Comparison of ENCODE assay signal across 8 cellular contexts in the genomic region with DNA sequence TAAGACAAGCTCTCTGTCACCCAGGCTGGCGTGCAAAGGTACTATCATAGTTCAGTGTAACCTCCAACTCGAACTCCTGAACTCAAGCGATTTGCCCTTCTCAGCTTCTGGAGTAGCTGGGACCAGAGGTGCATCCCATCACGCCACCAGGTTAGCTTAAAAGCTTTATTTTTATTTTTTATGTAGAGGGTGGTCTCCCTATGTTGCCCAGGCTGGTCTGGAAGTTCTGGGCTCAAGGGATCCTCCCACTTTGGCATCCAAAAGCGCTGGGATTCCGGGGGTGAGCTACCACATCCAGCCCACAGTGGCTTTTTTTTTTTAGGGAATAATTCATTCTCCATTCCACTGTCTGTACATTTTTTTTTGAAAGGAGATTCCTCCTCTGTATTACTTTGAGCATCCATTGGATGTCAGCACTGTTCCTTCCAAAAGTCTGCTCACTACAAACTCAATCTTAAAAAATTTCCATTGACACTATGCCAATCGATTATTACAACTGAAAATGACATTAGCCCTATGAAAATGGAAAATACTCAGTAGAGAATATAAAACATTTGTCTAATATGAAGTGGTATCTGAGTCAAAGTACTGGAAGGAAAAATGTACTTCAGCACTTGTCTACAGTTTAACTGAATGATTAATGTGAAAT.
DNase-seq lines count a peak whose midpoint lies in the region; ATAC-seq and TF ChIP-seq lines count a peak whose summit lies in the region.

No MANE protein-coding gene starts in this region.

- H3K4me1 Mint-ChIP-seq in stimulated activated naive B cell treated with anti-CD40 and anti-IgM and Interleukin-4, amounts not matched to agents 10 μg/mL and 1 μg/mL and 100 μg/mL, for 72 hours: peaks cover 21 to 53% of the 10 kb centered on the region in 2 donors

- TF ChIP-seq CTCF in LNCaP clone FGC (IDR thresholded peaks at IDR 0.05; ENCODE audit: control insufficient read depth, extremely low read depth, insufficient read depth): peak; percentile 52

- peak overlapping the region; percentile 92 for H3K4me3 ChIP-seq in LNCaP clone FGC (ENCODE audit: low read depth, low read length)

- H3K9me3 Mint-ChIP-seq in stimulated activated naive B cell treated with anti-CD40 and anti-IgM and Interleukin-4, amounts not matched to agents 10 μg/mL and 1 μg/mL and 100 μg/mL, for 72 hours: no peaks in the 10 kb centered on the region

- peak overlapping the region; percentile 100 for H3K27ac Mint-ChIP-seq in stimulated activated naive B cell treated with anti-CD40 and anti-IgM and Interleukin-4, amounts not matched to agents 10 μg/mL and 1 μg/mL and 100 μg/mL, for 72 hours

- peak overlapping the region; percentile 95 for H3K27ac ChIP-seq in angular gyrus (ENCODE audit: low read depth, low read length)

- H3K36me3 Mint-ChIP-seq in stimulated activated naive B cell treated with anti-CD40 and anti-IgM and Interleukin-4, amounts not matched to agents 10 μg/mL and 1 μg/mL and 100 μg/mL, for 72 hours: peaks cover 43 to 49% of the 10 kb centered on the region in 2 donors

- peak overlapping the region; percentile 87 to 97 for H3K4me3 Mint-ChIP-seq in stimulated activated naive B cell treated with anti-CD40 and anti-IgM and Interleukin-4, amounts not matched to agents 10 μg/mL and 1 μg/mL and 100 μg/mL, for 72 hours

- peak; percentile 17 for DNase-seq in NCI-H1694 treated with DMSO at 0.1 percent for 48 hours (lab: John Stamatoyannopoulos, UW)
- no peak for DNase-seq in NCI-H1694 (lab: John Stamatoyannopoulos, UW)
- DNase-seq in LNCaP clone FGC (ENCODE audit: low read depth): no peak
- DNase-seq in iris pigment epithelial cell (ENCODE audit: low read depth): peak; percentile 58
- no peak for DNase-seq in stimulated activated naive B cell treated with anti-CD40 and anti-IgM and Interleukin-4, amounts not matched to agents 10 μg/mL and 1 μg/mL and 100 μg/mL, for 72 hours
- no peak for DNase-seq in HPDE6-E6E7 (ENCODE audit: extremely low spot score)

- no peaks in the 10 kb centered on the region for H3K27me3 Mint-ChIP-seq in stimulated activated naive B cell treated with anti-CD40 and anti-IgM and Interleukin-4, amounts not matched to agents 10 μg/mL and 1 μg/mL and 100 μg/mL, for 72 hours

- ATAC-seq in stimulated activated naive B cell treated with anti-CD40 and anti-IgM and Interleukin-4, amounts not matched to agents 10 μg/mL and 1 μg/mL and 100 μg/mL, for 72 hours (replicated peaks): no peak
- no peak for ATAC-seq in GM21526 (IDR thresholded peaks at IDR 0.05; ENCODE audit: low FRiP score, unreplicated experiment)

Comparison
In these comparisons a context has a peak if more than half of its experiments do, and no peak if none do; other contexts are left out.
1. DNase-seq: peak in NCI-H1694 treated with DMSO at 0.1 percent for 48 hours (single experiment) and iris pigment epithelial cell (single experiment); none in NCI-H1694 (single experiment), LNCaP clone FGC (single experiment), stimulated activated naive B cell treated with anti-CD40 and anti-IgM and Interleukin-4, amounts not matched to agents 10 μg/mL and 1 μg/mL and 100 μg/mL, for 72 hours (single experiment) and HPDE6-E6E7 (single experiment).